ENCODE assay signal across 8 cellular contexts in the genomic region with DNA sequence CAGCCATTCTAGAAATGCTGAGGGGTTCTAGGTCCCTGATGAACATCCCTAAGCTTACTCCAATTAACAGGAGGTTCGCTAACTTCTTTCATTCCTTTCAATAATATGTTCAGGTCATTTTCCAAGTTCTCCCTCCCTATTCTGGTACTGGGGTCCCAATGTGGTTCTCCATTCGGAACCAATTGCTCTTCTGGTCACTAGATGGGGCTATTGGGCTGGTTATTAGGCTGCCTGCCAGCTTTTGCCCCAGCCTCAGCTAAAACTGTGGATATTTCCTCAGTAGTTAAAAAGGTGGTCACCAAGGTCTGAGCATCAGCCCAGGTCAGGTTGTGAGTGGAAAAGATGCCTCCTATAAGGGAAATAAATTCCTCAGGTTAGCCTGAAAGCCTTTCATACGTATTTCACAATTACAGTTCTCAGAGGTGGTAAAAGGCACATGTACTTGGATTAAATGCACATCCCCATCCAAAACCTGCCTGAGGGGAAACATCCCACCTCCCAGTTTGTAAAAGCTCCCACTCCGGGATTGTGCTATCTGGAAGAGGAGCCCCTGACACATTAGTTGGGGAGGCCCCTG.
DNase-seq lines count a peak whose midpoint lies in the region; ATAC-seq and TF ChIP-seq lines count a peak whose summit lies in the region.

No MANE protein-coding gene starts in this region.

- ATAC-seq in GM19328 (IDR thresholded peaks at IDR 0.05; ENCODE audit: unreplicated experiment): peak; percentile 59
- ATAC-seq in HG03558 (IDR thresholded peaks at IDR 0.05; ENCODE audit: extremely low read depth, unreplicated experiment): peak; percentile 46
- no peak for ATAC-seq in HG02970 (IDR thresholded peaks at IDR 0.05; ENCODE audit: low FRiP score, unreplicated experiment)

- H3K27ac ChIP-seq in WERI-Rb-1: no peak overlapping the region

- H3K4me3 ChIP-seq in WERI-Rb-1 (ENCODE audit: low read depth, low read length): no peak overlapping the region

- peak; percentile 45 for DNase-seq in DMS53 treated with DMSO at 0.1 percent for 48 hours (lab: John Stamatoyannopoulos, UW; ENCODE audit: unreplicated experiment)
- peak; percentile 16 for DNase-seq in WERI-Rb-1
- peak; percentile 40 for DNase-seq in inferior parietal cortex (ENCODE audit: extremely low spot score)
- DNase-seq in activated T-cell treated with anti-CD3 and anti-CD28 coated beads, Interleukin-2, amount 50 U/mL, for 48 hours: no peak
- DNase-seq in central memory CD4-positive, alpha-beta T cell: no peak

- peak; percentile 61 for TF ChIP-seq CTCF in WERI-Rb-1 (IDR thresholded peaks at IDR 0.05; ENCODE audit: low read depth, low read length)

- peaks cover 2% of the 10 kb centered on the region for H3K27me3 ChIP-seq in WERI-Rb-1 (ENCODE audit: insufficient read depth, low read depth, severe bottlenecking)

- H3K36me3 ChIP-seq in WERI-Rb-1: no peaks in the 10 kb centered on the region

- H3K9me3 ChIP-seq in WERI-Rb-1 (ENCODE audit: severe bottlenecking): no peaks in the 10 kb centered on the region

Comparison
In these comparisons a context has a peak if more than half of its experiments do, and no peak if none do; other contexts are left out.
1. DNase-seq: peak in DMS53 treated with DMSO at 0.1 percent for 48 hours (single experiment), WERI-Rb-1 (single experiment) and inferior parietal cortex (single experiment); none in activated T-cell treated with anti-CD3 and anti-CD28 coated beads, Interleukin-2, amount 50 U/mL, for 48 hours (0 of 2) and central memory CD4-positive, alpha-beta T cell (single experiment).